26 cellular contexts compared by ENCODE assay signal in genomic region chr12:108425238-108425795, GRCh38.
DNase-seq lines count a peak whose midpoint lies in the region; ATAC-seq and TF ChIP-seq lines count a peak whose summit lies in the region.
"Had no signal": no experiment of that assay in that cellular context is flagged by ENCODE, and none has a peak within 500 bp of the region (broad histone marks: within the 10 kb centered on the region; RNA-seq: fewer than 3 reads in every experiment).

No MANE protein-coding gene starts in this region.

- no peaks in the 10 kb centered on the region for H3K36me3 Mint-ChIP-seq in MCF 10A (ENCODE audit: insufficient read depth, unreplicated experiment)
- H3K36me3 Mint-ChIP-seq: natural killer cell had no signal

- H3K27me3 Mint-ChIP-seq in MCF 10A (ENCODE audit: insufficient read depth, unreplicated experiment): no peaks in the 10 kb centered on the region

- no peak overlapping the region for H3K4me3 Mint-ChIP-seq in MCF 10A (ENCODE audit: unreplicated experiment)
- H3K4me3 Mint-ChIP-seq: activated naive CD4-positive, alpha-beta T cell treated with anti-CD3 and anti-CD28 coated beads for 36 hours; HFFc6; natural killer cell had no signal

- no peak overlapping the region for H3K4me2 ChIP-seq in mammary epithelial cell (ENCODE audit: insufficient read depth, low read depth, low read length)
- H3K4me2 ChIP-seq: BLaER1, hepatocyte had no signal

- no peak overlapping the region for H3K9ac ChIP-seq in mammary epithelial cell (ENCODE audit: insufficient read depth, low read length)
- H3K9ac ChIP-seq: BLaER1 had no signal

- TF ChIP-seq POLR2A in testis (IDR thresholded peaks at IDR 0.05): no peak

- DNase-seq in MCF 10A (ENCODE audit: unreplicated experiment) (peak; percentile 22), mammary epithelial cell (no peak), NCI-H82 treated with DMSO at 0.1 percent for 48 hours (lab: John Stamatoyannopoulos, UW; ENCODE audit: unreplicated experiment) (peak; percentile 20), iPS-NIHi11 (ENCODE audit: low spot score) (peak; percentile 37), testis (peak; percentile 21), right atrium auricular region (ENCODE audit: low spot score) (no peak), mesenteric fat pad (ENCODE audit: low spot score) (no peak)
- DNase-seq: activated CD4-positive, alpha-beta T cell treated with anti-CD3 and anti-CD28 coated beads, Interleukin-2, amount 50 U/mL, for 4 hours; activated naive CD4-positive, alpha-beta T cell treated with anti-CD3 and anti-CD28 coated beads for 36 hours; activated T-cell treated with anti-CD3 and anti-CD28 coated beads, Interleukin-2, amount 50 U/mL, for 1 hour; brain microvascular endothelial cell; foreskin fibroblast; GF-D8; HFFc6; kidney; natural killer cell; NCI-H2029; stimulated activated CD4-positive, alpha-beta T cell treated with anti-CD3 and anti-CD28 coated beads, Interleukin-12 subunit alpha, Interleukin-12 subunit beta, amount 100 ng/mL, for 4 hours; substantia nigra; WERI-Rb-1 had no signal

- H3K4me3 ChIP-seq in mammary epithelial cell (replicated peaks in 1 of 3; ENCODE audit: insufficient read depth in 1 of 3, low read depth in 2 of 3, low read length in 3 of 3) (no peak overlapping the region), testis (no peak overlapping the region), right atrium auricular region (no peak overlapping the region)
- H3K4me3 ChIP-seq: BLaER1, coronary artery, hepatocyte, prostate gland, SK-N-MC had no signal

- H3K27me3 ChIP-seq in mammary epithelial cell (ENCODE audit: insufficient read depth, low read length) (no peaks in the 10 kb centered on the region), testis (no peaks in the 10 kb centered on the region), right atrium auricular region (no peaks in the 10 kb centered on the region)
- H3K27me3 ChIP-seq: BLaER1, brain microvascular endothelial cell, hepatocyte had no signal

- POLR2A ChIA-PET in MCF 10A (lab: Yijun Ruan, JAX): no interaction called here

- intact Hi-C loops in MCF 10A (cut with micrococcal nuclease): no loop called here
- intact Hi-C loops in mammary epithelial cell (cut with micrococcal nuclease): no loop called here
- intact Hi-C loops in testis (cut with DNase I; ENCODE audit: low total_unique reads): no loop called here

- no peaks in the 10 kb centered on the region for H3K9me3 Mint-ChIP-seq in MCF 10A (ENCODE audit: unreplicated experiment)
- H3K9me3 Mint-ChIP-seq: activated naive CD4-positive, alpha-beta T cell treated with anti-CD3 and anti-CD28 coated beads for 36 hours; natural killer cell had no signal

- H3K4me1 ChIP-seq in mammary epithelial cell (ENCODE audit: insufficient read depth, low read length) (no peaks in the 10 kb centered on the region), testis (peaks cover 6% of the 10 kb centered on the region), right atrium auricular region (no peaks in the 10 kb centered on the region)
- H3K4me1 ChIP-seq: BLaER1, prostate gland had no signal

- ATAC-seq in HG03039 (IDR thresholded peaks at IDR 0.05; ENCODE audit: unreplicated experiment): no peak
- ATAC-seq: natural killer cell had no signal

- H3K4me1 Mint-ChIP-seq in MCF 10A (ENCODE audit: insufficient read depth, unreplicated experiment): no peaks in the 10 kb centered on the region
- H3K4me1 Mint-ChIP-seq: natural killer cell had no signal

- dilution Hi-C loops in mammary epithelial cell (cut with HindIII; ENCODE audit: low sequenced_read_pairs): no loop called here

- TF ChIP-seq CTCF in MCF 10A (IDR thresholded peaks at IDR 0.05; ENCODE audit: unreplicated experiment) (no peak), mammary epithelial cell (conservative IDR thresholded peaks at IDR 0.05 in 1 of 2, IDR thresholded peaks at IDR 0.05 in 1 of 2; ENCODE audit: extremely low read depth in 1 of 2, insufficient read depth in 1 of 2, low read depth in 1 of 2, low read length in 2 of 2) (no peak), testis (IDR thresholded peaks at IDR 0.05) (no peak), right atrium auricular region (IDR thresholded peaks at IDR 0.05) (no peak)

- no peaks in the 10 kb centered on the region for H3K9me3 ChIP-seq in mammary epithelial cell (replicated peaks; ENCODE audit: insufficient read depth, low read length)
- H3K9me3 ChIP-seq in testis: no peaks in the 10 kb centered on the region
- no peaks in the 10 kb centered on the region for H3K9me3 ChIP-seq in right atrium auricular region
- H3K9me3 ChIP-seq: BLaER1, prostate gland had no signal

- H4K20me1 ChIP-seq in mammary epithelial cell (ENCODE audit: insufficient read depth, low read length): no peaks in the 10 kb centered on the region
- H4K20me1 ChIP-seq: BLaER1 had no signal

- no peaks in the 10 kb centered on the region for H3K79me2 ChIP-seq in mammary epithelial cell (ENCODE audit: insufficient read depth, low read length)
- H3K79me2 ChIP-seq: hepatocyte had no signal

- H2AFZ ChIP-seq in mammary epithelial cell (ENCODE audit: low read depth, low read length): no peak overlapping the region
- H2AFZ ChIP-seq: hepatocyte had no signal

- no peak overlapping the region for H3K27ac Mint-ChIP-seq in MCF 10A (ENCODE audit: low read depth, unreplicated experiment)
- H3K27ac Mint-ChIP-seq: activated naive CD4-positive, alpha-beta T cell treated with anti-CD3 and anti-CD28 coated beads for 36 hours; HFFc6; natural killer cell had no signal

- in situ Hi-C loops in mammary epithelial cell (cut with MboI; ENCODE audit: low sequenced_read_pairs in 2 of 2): no loop called here

- CTCF ChIA-PET in MCF 10A (lab: Yijun Ruan, JAX): no interaction called here
- CTCF ChIA-PET in mammary epithelial cell (lab: Charles Lee; ENCODE audit: low non-redundant PET): no interaction called here

- no peaks in the 10 kb centered on the region for H3K36me3 ChIP-seq in mammary epithelial cell (ENCODE audit: insufficient read depth, low read length)
- H3K36me3 ChIP-seq in testis (ENCODE audit: low read depth, missing control alignments): no peaks in the 10 kb centered on the region
- H3K36me3 ChIP-seq in right atrium auricular region: no peaks in the 10 kb centered on the region
- H3K36me3 ChIP-seq: BLaER1, brain microvascular endothelial cell, prostate gland, WERI-Rb-1 had no signal

- BruUV-seq in MCF 10A (replicated peaks; lab: Mats Ljungman, UMichigan) (no TSS peak), mammary epithelial cell (replicated peaks; lab: Mats Ljungman, UMichigan) (no TSS peak)

- H3K27ac ChIP-seq in mammary epithelial cell (ENCODE audit: insufficient read depth, low read depth, low read length) (no peak overlapping the region), testis (no peak overlapping the region), right atrium auricular region (no peak overlapping the region)
- H3K27ac ChIP-seq: BLaER1, brain microvascular endothelial cell, coronary artery, hepatocyte, prostate gland, SK-N-MC, WERI-Rb-1 had no signal

Comparison
In these comparisons a context has a peak if more than half of its experiments do, and no peak if none do; other contexts are left out.
1. DNase-seq: peak in MCF 10A (single experiment), NCI-H82 treated with DMSO at 0.1 percent for 48 hours (single experiment), iPS-NIHi11 (single experiment) and testis (single experiment); none in mammary epithelial cell (single experiment), right atrium auricular region (single experiment) and mesenteric fat pad (single experiment).